9 cellular contexts compared by ENCODE assay signal in genomic region chr19:55601127-55601526, GRCh38. TPM values are rescaled to one million over a fixed set of nuclear protein-coding genes. Genes with fewer than 3 reads are reported as not detected.
DNase-seq lines count a peak whose midpoint lies in the region; ATAC-seq, FAIRE-seq and TF ChIP-seq lines count a peak whose summit lies in the region.
"Had no signal": no experiment of that assay in that cellular context is flagged by ENCODE, and none has a peak within 500 bp of the region (broad histone marks: within the 10 kb centered on the region; RNA-seq: fewer than 3 reads in every experiment).

No MANE protein-coding gene starts in this region.

- peak overlapping the region; percentile 90 for H3K27ac Mint-ChIP-seq in activated CD4-positive, alpha-beta T cell treated with anti-CD3 and anti-CD28 coated beads for 36 hours
- peak overlapping the region; percentile 73 for H3K27ac Mint-ChIP-seq in activated naive CD8-positive, alpha-beta T cell treated with anti-CD3 and anti-CD28 coated beads for 36 hours

- peaks cover 36% of the 10 kb centered on the region for H3K4me1 Mint-ChIP-seq in activated CD4-positive, alpha-beta T cell treated with anti-CD3 and anti-CD28 coated beads for 36 hours
- H3K4me1 Mint-ChIP-seq in activated naive CD8-positive, alpha-beta T cell treated with anti-CD3 and anti-CD28 coated beads for 36 hours: peaks cover 26% of the 10 kb centered on the region

- H3K9me3 Mint-ChIP-seq in activated CD4-positive, alpha-beta T cell treated with anti-CD3 and anti-CD28 coated beads for 36 hours (ENCODE audit: low read depth): no peaks in the 10 kb centered on the region
- peaks cover 3% of the 10 kb centered on the region for H3K9me3 Mint-ChIP-seq in activated naive CD8-positive, alpha-beta T cell treated with anti-CD3 and anti-CD28 coated beads for 36 hours

- intact Hi-C loops in activated CD4-positive, alpha-beta T cell treated with anti-CD3 and anti-CD28 coated beads for 36 hours (cut with DNase I, micrococcal nuclease): loop anchor here in 1 of 2 experiments (10.0 kb wide), 1 partner anchor 436 kb away; the partner anchor contains the start of gene DNAAF3
- intact Hi-C loops in kidney (cut with DNase I): no loop called here

- H3K27ac ChIP-seq in kidney (ENCODE audit: low read depth in 2 of 2, low read length in 2 of 2) (peak overlapping the region in 1 of 2 donors; percentile 99), substantia nigra (ENCODE audit: low read depth, low read length, poor library complexity, severe bottlenecking) (peak overlapping the region; percentile 100)

- no peak for DNase-seq in activated CD4-positive, alpha-beta T cell treated with anti-CD3 and anti-CD28 coated beads for 36 hours
- DNase-seq in activated CD4-positive, alpha-beta T cell treated with anti-CD3 and anti-CD28 coated beads for 1 hour: no peak
- no peak for DNase-seq in activated naive CD8-positive, alpha-beta T cell treated with anti-CD3 and anti-CD28 coated beads for 36 hours
- no peak for DNase-seq in kidney
- DNase-seq in substantia nigra (lab: John Stamatoyannopoulos, UW): peak in 1 of 49 donors; percentile 21
- no peak for DNase-seq in GF-D8 (lab: John Stamatoyannopoulos, UW)
- no peak for DNase-seq in GM19240 (ENCODE audit: insufficient read length, low spot score)
- no peak for DNase-seq in AG20443 (ENCODE audit: low spot score)
- DNase-seq: amniotic stem cell had no signal

- peaks cover 0 to 2% of the 10 kb centered on the region in 2 donors for H3K36me3 ChIP-seq in kidney (ENCODE audit: control insufficient read depth in 1 of 2, insufficient read depth in 2 of 2, low read length in 2 of 2)

- H3K27me3 Mint-ChIP-seq in activated CD4-positive, alpha-beta T cell treated with anti-CD3 and anti-CD28 coated beads for 36 hours: no peaks in the 10 kb centered on the region
- no peaks in the 10 kb centered on the region for H3K27me3 Mint-ChIP-seq in activated naive CD8-positive, alpha-beta T cell treated with anti-CD3 and anti-CD28 coated beads for 36 hours

- no peak for TF ChIP-seq CTCF in kidney (IDR thresholded peaks at IDR 0.05; ENCODE audit: borderline replicate concordance, extremely low read depth, insufficient read depth)

- peak overlapping the region; percentile 78 for H3K4me3 Mint-ChIP-seq in activated CD4-positive, alpha-beta T cell treated with anti-CD3 and anti-CD28 coated beads for 36 hours
- H3K4me3 Mint-ChIP-seq in activated naive CD8-positive, alpha-beta T cell treated with anti-CD3 and anti-CD28 coated beads for 36 hours: peak overlapping the region; percentile 80

- POLR2A ChIA-PET in activated CD4-positive, alpha-beta T cell treated with anti-CD3 and anti-CD28 coated beads for 36 hours (lab: Charles Lee): interaction anchor here (0.6 kb wide), 1 partner anchor 53 kb away, joined by 3 read pairs; no protein-coding TSS in a partner anchor

- no peak for FAIRE-seq in kidney (lab: Jason Lieb, UNC)

- CTCF ChIA-PET in activated CD4-positive, alpha-beta T cell treated with anti-CD3 and anti-CD28 coated beads for 36 hours (lab: Charles Lee): no interaction called here

- H3K4me3 ChIP-seq in kidney (ENCODE audit: low read length in 2 of 2): peak overlapping the region; percentile 68 to 98

- peak overlapping the region; percentile 48 to 77 for H3K9ac ChIP-seq in kidney (ENCODE audit: low read length in 2 of 2)

- peaks cover 3 to 11% of the 10 kb centered on the region in 2 donors for H3K4me1 ChIP-seq in kidney (ENCODE audit: control insufficient read depth in 1 of 2, insufficient read depth in 1 of 2, low read depth in 1 of 2, low read length in 2 of 2)

- H3K36me3 Mint-ChIP-seq in activated CD4-positive, alpha-beta T cell treated with anti-CD3 and anti-CD28 coated beads for 36 hours (ENCODE audit: low read depth): peaks cover 30% of the 10 kb centered on the region
- peaks cover 24% of the 10 kb centered on the region for H3K36me3 Mint-ChIP-seq in activated naive CD8-positive, alpha-beta T cell treated with anti-CD3 and anti-CD28 coated beads for 36 hours

- ATAC-seq in activated CD4-positive, alpha-beta T cell treated with anti-CD3 and anti-CD28 coated beads for 36 hours: no peak

- no peaks in the 10 kb centered on the region for H3K9me3 ChIP-seq in kidney (ENCODE audit: control insufficient read depth in 1 of 2, low read length in 2 of 2)

RNA-seq across cellular contexts. Expression of gene ZNF524, which starts 1.0 kb away (rescaled TPM):
- total RNA-seq in activated CD4-positive, alpha-beta T cell treated with anti-CD3 and anti-CD28 coated beads for 36 hours: 10 to 100 TPM; 16.2 to 18.6 TPM
- 10 to 100 TPM; 10.8 to 11.5 TPM for total RNA-seq in activated naive CD8-positive, alpha-beta T cell treated with anti-CD3 and anti-CD28 coated beads for 36 hours
- 22.9 TPM for total RNA-seq in kidney
- 32.6 TPM for polyA plus RNA-seq in kidney (ENCODE audit: insufficient read depth, low read depth, low replicate concordance)

RNA-seq across cellular contexts. Expression of gene FIZ1, which starts 1.8 kb away (rescaled TPM):
- total RNA-seq in activated CD4-positive, alpha-beta T cell treated with anti-CD3 and anti-CD28 coated beads for 36 hours: 10 to 100 TPM; 13.6 to 14.7 TPM
- total RNA-seq in activated naive CD8-positive, alpha-beta T cell treated with anti-CD3 and anti-CD28 coated beads for 36 hours: 10 to 100 TPM; 19.8 to 20.7 TPM
- total RNA-seq in kidney: 17.9 TPM
- polyA plus RNA-seq in kidney (ENCODE audit: insufficient read depth, low read depth, low replicate concordance): 11.9 TPM

RNA-seq across cellular contexts. Expression of gene ZNF865, which starts 4.3 kb away (rescaled TPM):
- 10 to 100 TPM; 11.4 to 12.1 TPM for total RNA-seq in activated CD4-positive, alpha-beta T cell treated with anti-CD3 and anti-CD28 coated beads for 36 hours
- 10 to 100 TPM; 10.5 to 10.7 TPM for total RNA-seq in activated naive CD8-positive, alpha-beta T cell treated with anti-CD3 and anti-CD28 coated beads for 36 hours
- total RNA-seq in kidney: 17.4 TPM
- polyA plus RNA-seq in kidney (ENCODE audit: insufficient read depth, low read depth, low replicate concordance): 5.8 TPM

RNA-seq across cellular contexts. Expression of gene ZNF579, which starts 20.5 kb away (rescaled TPM):
- 1 to 10 TPM; 7.2 to 7.5 TPM for total RNA-seq in activated CD4-positive, alpha-beta T cell treated with anti-CD3 and anti-CD28 coated beads for 36 hours
- total RNA-seq in activated naive CD8-positive, alpha-beta T cell treated with anti-CD3 and anti-CD28 coated beads for 36 hours: 1 to 10 TPM; 5.5 to 6.1 TPM
- 16.6 TPM for total RNA-seq in kidney
- polyA plus RNA-seq in kidney (ENCODE audit: insufficient read depth, low read depth, low replicate concordance): 10.9 TPM

RNA-seq across cellular contexts. Expression of gene ZNF784, which starts 23.2 kb away (rescaled TPM):
- total RNA-seq in activated CD4-positive, alpha-beta T cell treated with anti-CD3 and anti-CD28 coated beads for 36 hours: 1 to 10 TPM; 3.2 to 4.3 TPM
- 1 to 10 TPM; 3.7 to 3.9 TPM for total RNA-seq in activated naive CD8-positive, alpha-beta T cell treated with anti-CD3 and anti-CD28 coated beads for 36 hours
- 9.8 TPM for total RNA-seq in kidney
- polyA plus RNA-seq in kidney (ENCODE audit: insufficient read depth, low read depth, low replicate concordance): 6.6 TPM
